In genomic region chr7:423312-424260, GRCh38 we compare ENCODE assay signal across 19 cellular contexts.
"Had no signal": no experiment of that assay in that cellular context is flagged by ENCODE, and none has a peak within 500 bp of the region (broad histone marks: within the 10 kb centered on the region; RNA-seq: fewer than 3 reads in every experiment).

No MANE protein-coding gene starts in this region.

- H3K4me3 ChIP-seq: ascending aorta, stomach had no signal

- FAIRE-seq: endometrium had no signal

- H3K27ac ChIP-seq: ascending aorta, stomach had no signal

- H3K27me3 ChIP-seq: ascending aorta had no signal

- H3K4me3 Mint-ChIP-seq: activated naive CD4-positive, alpha-beta T cell treated with anti-CD3 and anti-CD28 coated beads for 36 hours; activated naive CD8-positive, alpha-beta T cell treated with anti-CD3 and anti-CD28 coated beads, Interleukin-2, amount 50 U/mL, for 24 hours; activated T-cell treated with anti-CD3 and anti-CD28 coated beads, Interleukin-2, amount 50 U/mL, for 4 hours; natural killer cell treated with Interleukin-12 subunit alpha and Interleukin-12 subunit beta and Interleukin-15 and Interleukin-18, amount 100 ng/mL, for 72 hours; type B pancreatic cell had no signal

- DNase-seq: activated CD4-positive, alpha-beta T cell treated with anti-CD3 and anti-CD28 coated beads, Interleukin-2, amount 50 U/mL, for 1 hour; activated CD8-positive, alpha-beta memory T cell treated with anti-CD3 and anti-CD28 coated beads, Interleukin-2, amount 50 U/mL, for 4 hours; activated naive CD4-positive, alpha-beta T cell treated with anti-CD3 and anti-CD28 coated beads for 36 hours; activated naive CD8-positive, alpha-beta T cell treated with anti-CD3 and anti-CD28 coated beads, Interleukin-2, amount 50 U/mL, for 24 hours; activated T-cell treated with anti-CD3 and anti-CD28 coated beads, Interleukin-2, amount 50 U/mL, for 4 hours; cortex of kidney; erythroblast; foreskin melanocyte; head of caudate nucleus; kidney glomerular epithelial cell; nucleus accumbens; stimulated activated CD4-positive, alpha-beta T cell treated with anti-CD3 and anti-CD28 coated beads, Interleukin-2, amount 100 ng/mL, for 48 hours; stomach; T1000 had no signal

- H3K9me3 ChIP-seq: ascending aorta had no signal

- H3K36me3 ChIP-seq: ascending aorta, stomach had no signal

- ATAC-seq: activated CD4-positive, CD25-positive, alpha-beta regulatory T cell treated with anti-CD3 and anti-CD28 coated beads, Interleukin-2, amount 50 U/mL, for 24 hours; activated T-cell treated with anti-CD3 and anti-CD28 coated beads, Interleukin-2, amount 50 U/mL, for 4 hours had no signal

- H3K27ac Mint-ChIP-seq: activated naive CD4-positive, alpha-beta T cell treated with anti-CD3 and anti-CD28 coated beads for 36 hours; activated naive CD8-positive, alpha-beta T cell treated with anti-CD3 and anti-CD28 coated beads, Interleukin-2, amount 50 U/mL, for 24 hours; natural killer cell treated with Interleukin-12 subunit alpha and Interleukin-12 subunit beta and Interleukin-15 and Interleukin-18, amount 100 ng/mL, for 72 hours; type B pancreatic cell had no signal

- H3K36me3 Mint-ChIP-seq: natural killer cell treated with Interleukin-12 subunit alpha and Interleukin-12 subunit beta and Interleukin-15 and Interleukin-18, amount 100 ng/mL, for 72 hours; type B pancreatic cell had no signal

- H3K4me1 Mint-ChIP-seq: activated naive CD8-positive, alpha-beta T cell treated with anti-CD3 and anti-CD28 coated beads, Interleukin-2, amount 50 U/mL, for 24 hours had no signal

- H3K9me3 Mint-ChIP-seq: activated naive CD4-positive, alpha-beta T cell treated with anti-CD3 and anti-CD28 coated beads for 36 hours; activated naive CD8-positive, alpha-beta T cell treated with anti-CD3 and anti-CD28 coated beads, Interleukin-2, amount 50 U/mL, for 24 hours; activated T-cell treated with anti-CD3 and anti-CD28 coated beads, Interleukin-2, amount 50 U/mL, for 4 hours; natural killer cell treated with Interleukin-12 subunit alpha and Interleukin-12 subunit beta and Interleukin-15 and Interleukin-18, amount 100 ng/mL, for 72 hours; type B pancreatic cell had no signal

- H3K27me3 Mint-ChIP-seq: activated naive CD8-positive, alpha-beta T cell treated with anti-CD3 and anti-CD28 coated beads, Interleukin-2, amount 50 U/mL, for 24 hours; natural killer cell treated with Interleukin-12 subunit alpha and Interleukin-12 subunit beta and Interleukin-15 and Interleukin-18, amount 100 ng/mL, for 72 hours; type B pancreatic cell had no signal
